Comparison of ENCODE assay signal across 2 cellular contexts in the genomic region with DNA sequence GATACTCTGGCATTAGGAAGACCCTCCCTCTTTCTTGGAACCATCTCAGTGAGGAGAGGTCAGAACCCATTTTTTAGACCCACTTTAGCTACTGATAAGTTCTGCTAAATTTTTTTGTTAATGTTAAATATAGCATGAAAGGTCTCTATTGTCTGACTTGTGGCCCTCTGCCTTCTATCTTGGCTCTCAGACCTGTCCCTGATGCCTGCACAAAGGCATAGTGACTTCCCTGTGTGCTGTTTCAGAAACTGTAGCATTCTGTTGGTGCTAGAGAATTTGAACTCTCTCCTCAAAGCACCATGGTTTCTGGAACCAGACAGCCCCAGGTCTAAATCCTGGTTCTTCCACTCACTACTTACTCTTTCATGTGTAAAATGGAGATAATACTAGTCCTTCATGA.
TF ChIP-seq lines count a peak whose summit lies in the region.

No MANE protein-coding gene starts in this region.

TF ChIP-seq in GM23338, 12 proteins besides CTCF, POLR2A, EP300 and RAD21:
- TF ChIP-seq, protein P1, sequence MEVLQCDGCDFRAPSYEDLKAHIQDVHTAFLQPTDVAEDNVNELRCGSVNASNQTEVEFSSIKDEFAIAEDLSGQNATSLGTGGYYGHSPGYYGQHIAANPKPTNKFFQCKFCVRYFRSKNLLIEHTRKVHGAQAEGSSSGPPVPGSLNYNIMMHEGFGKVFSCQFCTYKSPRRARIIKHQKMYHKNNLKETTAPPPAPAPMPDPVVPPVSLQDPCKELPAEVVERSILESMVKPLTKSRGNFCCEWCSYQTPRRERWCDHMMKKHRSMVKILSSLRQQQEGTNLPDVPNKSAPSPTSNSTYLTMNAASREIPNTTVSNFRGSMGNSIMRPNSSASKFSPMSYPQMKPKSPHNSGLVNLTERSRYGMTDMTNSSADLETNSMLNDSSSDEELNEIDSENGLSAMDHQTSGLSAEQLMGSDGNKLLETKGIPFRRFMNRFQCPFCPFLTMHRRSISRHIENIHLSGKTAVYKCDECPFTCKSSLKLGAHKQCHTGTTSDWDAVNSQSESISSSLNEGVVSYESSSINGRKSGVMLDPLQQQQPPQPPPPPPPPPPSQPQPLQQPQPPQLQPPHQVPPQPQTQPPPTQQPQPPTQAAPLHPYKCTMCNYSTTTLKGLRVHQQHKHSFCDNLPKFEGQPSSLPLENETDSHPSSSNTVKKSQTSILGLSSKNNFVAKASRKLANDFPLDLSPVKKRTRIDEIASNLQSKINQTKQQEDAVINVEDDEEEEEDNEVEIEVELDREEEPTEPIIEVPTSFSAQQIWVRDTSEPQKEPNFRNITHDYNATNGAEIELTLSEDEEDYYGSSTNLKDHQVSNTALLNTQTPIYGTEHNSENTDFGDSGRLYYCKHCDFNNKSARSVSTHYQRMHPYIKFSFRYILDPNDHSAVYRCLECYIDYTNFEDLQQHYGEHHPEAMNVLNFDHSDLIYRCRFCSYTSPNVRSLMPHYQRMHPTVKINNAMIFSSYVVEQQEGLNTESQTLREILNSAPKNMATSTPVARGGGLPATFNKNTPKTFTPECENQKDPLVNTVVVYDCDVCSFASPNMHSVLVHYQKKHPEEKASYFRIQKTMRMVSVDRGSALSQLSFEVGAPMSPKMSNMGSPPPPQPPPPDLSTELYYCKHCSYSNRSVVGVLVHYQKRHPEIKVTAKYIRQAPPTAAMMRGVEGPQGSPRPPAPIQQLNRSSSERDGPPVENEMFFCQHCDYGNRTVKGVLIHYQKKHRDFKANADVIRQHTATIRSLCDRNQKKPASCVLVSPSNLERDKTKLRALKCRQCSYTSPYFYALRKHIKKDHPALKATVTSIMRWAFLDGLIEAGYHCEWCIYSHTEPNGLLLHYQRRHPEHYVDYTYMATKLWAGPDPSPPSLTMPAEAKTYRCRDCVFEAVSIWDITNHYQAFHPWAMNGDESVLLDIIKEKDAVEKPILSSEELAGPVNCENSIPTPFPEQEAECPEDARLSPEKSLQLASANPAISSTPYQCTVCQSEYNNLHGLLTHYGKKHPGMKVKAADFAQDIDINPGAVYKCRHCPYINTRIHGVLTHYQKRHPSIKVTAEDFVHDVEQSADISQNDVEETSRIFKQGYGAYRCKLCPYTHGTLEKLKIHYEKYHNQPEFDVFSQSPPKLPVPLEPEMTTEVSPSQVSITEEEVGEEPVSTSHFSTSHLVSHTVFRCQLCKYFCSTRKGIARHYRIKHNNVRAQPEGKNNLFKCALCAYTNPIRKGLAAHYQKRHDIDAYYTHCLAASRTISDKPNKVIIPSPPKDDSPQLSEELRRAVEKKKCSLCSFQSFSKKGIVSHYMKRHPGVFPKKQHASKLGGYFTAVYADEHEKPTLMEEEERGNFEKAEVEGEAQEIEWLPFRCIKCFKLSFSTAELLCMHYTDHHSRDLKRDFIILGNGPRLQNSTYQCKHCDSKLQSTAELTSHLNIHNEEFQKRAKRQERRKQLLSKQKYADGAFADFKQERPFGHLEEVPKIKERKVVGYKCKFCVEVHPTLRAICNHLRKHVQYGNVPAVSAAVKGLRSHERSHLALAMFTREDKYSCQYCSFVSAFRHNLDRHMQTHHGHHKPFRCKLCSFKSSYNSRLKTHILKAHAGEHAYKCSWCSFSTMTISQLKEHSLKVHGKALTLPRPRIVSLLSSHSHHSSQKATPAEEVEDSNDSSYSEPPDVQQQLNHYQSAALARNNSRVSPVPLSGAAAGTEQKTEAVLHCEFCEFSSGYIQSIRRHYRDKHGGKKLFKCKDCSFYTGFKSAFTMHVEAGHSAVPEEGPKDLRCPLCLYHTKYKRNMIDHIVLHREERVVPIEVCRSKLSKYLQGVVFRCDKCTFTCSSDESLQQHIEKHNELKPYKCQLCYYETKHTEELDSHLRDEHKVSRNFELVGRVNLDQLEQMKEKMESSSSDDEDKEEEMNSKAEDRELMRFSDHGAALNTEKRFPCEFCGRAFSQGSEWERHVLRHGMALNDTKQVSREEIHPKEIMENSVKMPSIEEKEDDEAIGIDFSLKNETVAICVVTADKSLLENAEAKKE (CRISPR knock-in tag; IDR thresholded peaks at IDR 0.05): no peak
- TF ChIP-seq, protein P2, sequence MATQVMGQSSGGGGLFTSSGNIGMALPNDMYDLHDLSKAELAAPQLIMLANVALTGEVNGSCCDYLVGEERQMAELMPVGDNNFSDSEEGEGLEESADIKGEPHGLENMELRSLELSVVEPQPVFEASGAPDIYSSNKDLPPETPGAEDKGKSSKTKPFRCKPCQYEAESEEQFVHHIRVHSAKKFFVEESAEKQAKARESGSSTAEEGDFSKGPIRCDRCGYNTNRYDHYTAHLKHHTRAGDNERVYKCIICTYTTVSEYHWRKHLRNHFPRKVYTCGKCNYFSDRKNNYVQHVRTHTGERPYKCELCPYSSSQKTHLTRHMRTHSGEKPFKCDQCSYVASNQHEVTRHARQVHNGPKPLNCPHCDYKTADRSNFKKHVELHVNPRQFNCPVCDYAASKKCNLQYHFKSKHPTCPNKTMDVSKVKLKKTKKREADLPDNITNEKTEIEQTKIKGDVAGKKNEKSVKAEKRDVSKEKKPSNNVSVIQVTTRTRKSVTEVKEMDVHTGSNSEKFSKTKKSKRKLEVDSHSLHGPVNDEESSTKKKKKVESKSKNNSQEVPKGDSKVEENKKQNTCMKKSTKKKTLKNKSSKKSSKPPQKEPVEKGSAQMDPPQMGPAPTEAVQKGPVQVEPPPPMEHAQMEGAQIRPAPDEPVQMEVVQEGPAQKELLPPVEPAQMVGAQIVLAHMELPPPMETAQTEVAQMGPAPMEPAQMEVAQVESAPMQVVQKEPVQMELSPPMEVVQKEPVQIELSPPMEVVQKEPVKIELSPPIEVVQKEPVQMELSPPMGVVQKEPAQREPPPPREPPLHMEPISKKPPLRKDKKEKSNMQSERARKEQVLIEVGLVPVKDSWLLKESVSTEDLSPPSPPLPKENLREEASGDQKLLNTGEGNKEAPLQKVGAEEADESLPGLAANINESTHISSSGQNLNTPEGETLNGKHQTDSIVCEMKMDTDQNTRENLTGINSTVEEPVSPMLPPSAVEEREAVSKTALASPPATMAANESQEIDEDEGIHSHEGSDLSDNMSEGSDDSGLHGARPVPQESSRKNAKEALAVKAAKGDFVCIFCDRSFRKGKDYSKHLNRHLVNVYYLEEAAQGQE (IDR thresholded peaks at IDR 0.05; ENCODE audit: unreplicated experiment): no peak
- TF ChIP-seq NANOG (IDR thresholded peaks at IDR 0.05; ENCODE audit: borderline replicate concordance): no peak
- TF ChIP-seq ZNF331 (CRISPR knock-in tag; IDR thresholded peaks at IDR 0.05; ENCODE audit: low read depth): no peak
- no peak for TF ChIP-seq JUNB (IDR thresholded peaks at IDR 0.05; ENCODE audit: unreplicated experiment)

TF ChIP-seq in endothelial cell of umbilical vein, 7 proteins besides CTCF, POLR2A, EP300 and RAD21:
- TF ChIP-seq EZH2 (IDR thresholded peaks at IDR 0.05; ENCODE audit: borderline replicate concordance, low read depth, low read length, severe bottlenecking) (no peak), MYC (IDR thresholded peaks at IDR 0.05; ENCODE audit: low read depth, low read length) (no peak), JUN (IDR thresholded peaks at IDR 0.05; ENCODE audit: borderline replicate concordance, insufficient read depth, insufficient read length, low read depth) (no peak), GATA2 (IDR thresholded peaks at IDR 0.05; ENCODE audit: insufficient read depth, insufficient read length, low read depth, low read length) (no peak), POLR2AphosphoS5 (IDR thresholded peaks at IDR 0.05; ENCODE audit: insufficient read depth, low read depth, low read length) (no peak), FOS (IDR thresholded peaks at IDR 0.05; ENCODE audit: borderline replicate concordance, insufficient read depth, low read length) (no peak)
- TF ChIP-seq, protein P3, sequence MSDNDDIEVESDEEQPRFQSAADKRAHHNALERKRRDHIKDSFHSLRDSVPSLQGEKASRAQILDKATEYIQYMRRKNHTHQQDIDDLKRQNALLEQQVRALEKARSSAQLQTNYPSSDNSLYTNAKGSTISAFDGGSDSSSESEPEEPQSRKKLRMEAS (IDR thresholded peaks at IDR 0.05; ENCODE audit: insufficient read depth, insufficient read length): no peak
